Comparison of ENCODE assay signal across 13 cellular contexts in the genomic region with DNA sequence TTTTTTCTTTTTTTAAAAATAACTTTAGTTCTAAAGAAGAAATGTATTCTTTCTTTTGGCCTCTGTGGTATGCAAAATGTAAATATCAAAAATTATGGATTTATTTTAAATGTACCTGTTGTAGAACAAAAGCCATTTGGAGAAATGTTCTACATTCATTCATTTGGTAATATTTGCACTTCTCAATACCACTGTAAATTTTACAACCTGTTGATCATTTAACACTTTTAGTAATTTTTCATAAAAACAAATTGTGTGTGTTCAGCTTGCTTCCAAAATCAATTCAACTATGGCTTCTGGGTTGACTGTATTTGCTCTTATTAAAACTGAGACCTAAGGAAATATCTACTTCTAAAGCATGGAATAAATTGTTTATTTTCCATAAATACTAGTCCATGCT. TPM values are rescaled to one million over a fixed set of nuclear protein-coding genes. Genes with fewer than 3 reads are reported as not detected.
DNase-seq lines count a peak whose midpoint lies in the region; ATAC-seq, FAIRE-seq and TF ChIP-seq lines count a peak whose summit lies in the region.
"Had no signal": no experiment of that assay in that cellular context is flagged by ENCODE, and none has a peak within 500 bp of the region (broad histone marks: within the 10 kb centered on the region; RNA-seq: fewer than 3 reads in every experiment).

No MANE protein-coding gene starts in this region.

- no peaks in the 10 kb centered on the region; a peak in 1 of 5 replicates for H3K27me3 ChIP-seq in HepG2 (ENCODE audit: control insufficient read depth in 1 of 2, insufficient read depth in 2 of 2, low read length in 2 of 2)
- H3K27me3 ChIP-seq in right lobe of liver = peaks cover 20 to 95% of the 10 kb centered on the region in 2 donors
- H3K27me3 ChIP-seq in OCI-LY3 (ENCODE audit: low read depth, low read length) = no peaks in the 10 kb centered on the region
- peaks cover 50 to 100% (median 96%) of the 10 kb centered on the region in 3 donors for H3K27me3 ChIP-seq in stomach

- H3K9me3 ChIP-seq in HepG2 (ENCODE audit: low read length) (no peaks in the 10 kb centered on the region), right lobe of liver (no peaks in the 10 kb centered on the region), OCI-LY3 (ENCODE audit: insufficient read depth, low read length) (no peaks in the 10 kb centered on the region), stomach (peaks cover 0 to 14% (median 4%) of the 10 kb centered on the region in 4 donors)
- H3K9me3 ChIP-seq: tibial artery had no signal

- H3K4me1 ChIP-seq in HepG2 (ENCODE audit: insufficient read depth, low read length) (peaks cover 24% of the 10 kb centered on the region), right lobe of liver (peaks cover 0 to 40% (median 13%) of the 10 kb centered on the region in 4 donors), OCI-LY3 (ENCODE audit: low read length) (peaks cover 16% of the 10 kb centered on the region; the same call in 1 of the 2 replicates), stomach (peaks cover 46 to 59% (median 53%) of the 10 kb centered on the region in 4 donors)

- TF ChIP-seq POLR2A in HepG2 (IDR thresholded peaks at IDR 0.05; ENCODE audit: insufficient read depth in 1 of 2, low read depth in 2 of 2, low read length in 2 of 2) (no peak), right lobe of liver (IDR thresholded peaks at IDR 0.05) (no peak), stomach (IDR thresholded peaks at IDR 0.05) (no peak)

- BruUV-seq in HepG2 (replicated peaks; lab: Mats Ljungman, UMichigan) = no TSS peak

- in situ Hi-C loops in HepG2 (cut with HindIII; ENCODE audit: extremely low pct_ligation_motif_present, low pct_unique_long_range_greater_than_20kb) = no loop called here

- no peak for FAIRE-seq in HepG2 (lab: Jason Lieb, UNC)

- H3K4me2 ChIP-seq in HepG2 (ENCODE audit: low read depth, low read length) = peak overlapping the region; percentile 94
- peak overlapping the region; percentile 95 for H3K4me2 ChIP-seq in OCI-LY3 (ENCODE audit: low read length)

- POLR2A ChIA-PET in HepG2 (lab: Yijun Ruan, JAX) = interaction anchor here (0.6 to 1.8 kb wide), 8 partner anchors 10 to 178 kb away, joined by 3 to 19 read pairs (median 4); no protein-coding TSS in a partner anchor

- intact Hi-C loops in HepG2 (cut with micrococcal nuclease; ENCODE audit: unreplicated experiment) (loop anchor here (5.0 to 10.0 kb wide), 2 partner anchors 288 to 460 kb away; partner anchors contain the start of genes HYCC1 and NUP42), right lobe of liver (cut with DNase I) (no loop called here), stomach (cut with DNase I; ENCODE audit: low total_unique reads) (no loop called here)

- ATAC-seq in HepG2 (no peak), right lobe of liver (no peak), HG02571 (IDR thresholded peaks at IDR 0.05; ENCODE audit: unreplicated experiment) (no peak)

- H3K36me3 ChIP-seq in HepG2 (replicated peaks in 1 of 2; ENCODE audit: control insufficient read depth in 1 of 2, insufficient read depth in 2 of 2, low read length in 2 of 2) (no peaks in the 10 kb centered on the region), right lobe of liver (no peaks in the 10 kb centered on the region), OCI-LY3 (replicated peaks; ENCODE audit: low read depth, low read length) (peaks cover under 1% of the 10 kb centered on the region), stomach (no peaks in the 10 kb centered on the region)
- H3K36me3 ChIP-seq: tibial artery had no signal

- CTCF ChIA-PET in HepG2 (lab: Yijun Ruan, JAX; ENCODE audit: low intra/inter-chr PET ratio, low total read pairs) = no interaction called here

- peak overlapping the region; percentile 90 for H3K9ac ChIP-seq in HepG2 (ENCODE audit: insufficient read depth, low read depth, low read length)
- H3K9ac ChIP-seq in OCI-LY3 (ENCODE audit: low read length) = peak overlapping the region; percentile 99

- peak overlapping the region; percentile 96 for H3K27ac ChIP-seq in HepG2 (ENCODE audit: extremely low read length, insufficient read depth, low read length)
- no peak overlapping the region for H3K27ac ChIP-seq in right lobe of liver
- H3K27ac ChIP-seq in OCI-LY3 (ENCODE audit: low read length) = peak overlapping the region; percentile 96
- no peak overlapping the region for H3K27ac ChIP-seq in stomach
- H3K27ac ChIP-seq: tibial artery had no signal

- no peaks in the 10 kb centered on the region for H4K20me1 ChIP-seq in HepG2 (ENCODE audit: insufficient read depth, low read length)
- peaks cover 2% of the 10 kb centered on the region for H4K20me1 ChIP-seq in OCI-LY3 (ENCODE audit: insufficient read depth, low read length)

- H3K79me2 ChIP-seq in HepG2 (ENCODE audit: insufficient read depth, low read length) = peaks cover 74% of the 10 kb centered on the region
- peaks cover 70% of the 10 kb centered on the region for H3K79me2 ChIP-seq in OCI-LY3 (ENCODE audit: low read length)

- H3K4me3 ChIP-seq in HepG2 (replicated peaks in 1 of 3; ENCODE audit: insufficient read depth in 1 of 3, low read depth in 2 of 3, low read length in 3 of 3) (peak overlapping the region; percentile 86 to 93 (median 91); a peak in 5 of 6 replicates), right lobe of liver (no peak overlapping the region), OCI-LY3 (ENCODE audit: low read length) (peak overlapping the region; percentile 93), fibroblast of pulmonary artery (replicated peaks; ENCODE audit: low read depth, low read length) (peak overlapping the region; percentile 72), stomach (no peak overlapping the region)
- H3K4me3 ChIP-seq: tibial artery had no signal

- TF ChIP-seq RAD21 in HepG2 (CRISPR knock-in tag; IDR thresholded peaks at IDR 0.05) = no peak

- no peak for DNase-seq in HepG2 (ENCODE audit: low spot score)
- no peak for DNase-seq in right lobe of liver
- DNase-seq in fibroblast of pulmonary artery (ENCODE audit: low read depth) = no peak
- DNase-seq in SIG-M5 treated with dmso at 0.1 percent for 504 hours (lab: John Stamatoyannopoulos, UW; ENCODE audit: unreplicated experiment) = no peak
- no peak for DNase-seq in stomach
- no peak for DNase-seq in cortex of kidney (lab: John Stamatoyannopoulos, UW)
- DNase-seq: activated CD4-positive, alpha-beta T cell treated with anti-CD3 and anti-CD28 coated beads, Interleukin-2, amount 10 ng/mL, durations not matched to agents 7 days and 5 days; anterior cingulate cortex; NCI-H2081 treated with DMSO at 0.1 percent for 48 hours; posterior cingulate gyrus; tibial artery had no signal

- no peak for TF ChIP-seq EP300 in HepG2 (IDR thresholded peaks at IDR 0.05; ENCODE audit: low read depth in 2 of 2, low read length in 2 of 2)
- no peak for TF ChIP-seq EP300 in HepG2 (CRISPR knock-in tag; IDR thresholded peaks at IDR 0.05; ENCODE audit: borderline replicate concordance)
- no peak for TF ChIP-seq EP300 in stomach (IDR thresholded peaks at IDR 0.05)

- H2AFZ ChIP-seq in HepG2 (ENCODE audit: low read length) (no peak overlapping the region), OCI-LY3 (ENCODE audit: low read depth, low read length) (no peak overlapping the region)

- TF ChIP-seq CTCF in HepG2 (CRISPR knock-in tag; IDR thresholded peaks at IDR 0.05) = no peak
- TF ChIP-seq CTCF in right lobe of liver (IDR thresholded peaks at IDR 0.05) = no peak
- no peak for TF ChIP-seq CTCF in OCI-LY3 (IDR thresholded peaks at IDR 0.05; ENCODE audit: low read depth, low read length)
- TF ChIP-seq CTCF in fibroblast of pulmonary artery (IDR thresholded peaks at IDR 0.05; ENCODE audit: low read length, missing control alignments) = no peak
- no peak for TF ChIP-seq CTCF in stomach (IDR thresholded peaks at IDR 0.05)

RNA-seq across cellular contexts. Expression of gene IGF2BP3, which starts 2.3 kb away (rescaled TPM):
- total RNA-seq in HepG2 (2016; rRNA removed; fragmentation: Illumina TruSeq; extraction: Trizol) (37.7 and 51.2 TPM in 2 replicates), right lobe of liver (under 1 TPM in 5 of 6 experiments, not detected in 1; 0.12 to 0.64 (median 0.19) TPM), stomach (10 to 100 TPM in 1 of 5 donors, 1 to 10 TPM in 1, not detected in 3; 9.1 to 61.9 TPM)
- 71.8 and 87.5 TPM in 2 replicates for total RNA-seq in HepG2 (2016; cell fraction: cytosol; rRNA removed; fragmentation: Illumina TruSeq; extraction: Trizol; ENCODE audit: low read depth)
- total RNA-seq in HepG2 (2016; cell fraction: insoluble cytoplasmic fraction; rRNA removed; fragmentation: Illumina TruSeq; extraction: Trizol) = 37.5 and 48.2 TPM in 2 replicates
- total RNA-seq in HepG2 (2016; cell fraction: membrane; rRNA removed; fragmentation: Illumina TruSeq; extraction: Trizol) = 36.5 and 37.4 TPM in 2 replicates
- total RNA-seq in HepG2 (2016; cell fraction: nucleus; rRNA removed; fragmentation: Illumina TruSeq; extraction: Trizol) = 54.6 and 65.1 TPM in 2 replicates
- polyA plus RNA-seq in HepG2 (2011; rRNA removed) (33.5 and 39.5 TPM in 2 replicates), stomach (1 to 10 TPM in 1 of 3 donors, under 1 TPM in 1, not detected in 1; 0.43 to 1.2 TPM)
- 28.4 and 31.3 TPM in 2 replicates for polyA plus RNA-seq in HepG2 (2011; cell fraction: cytosol; rRNA removed)
- polyA plus RNA-seq in HepG2 (2011; cell fraction: nucleus; rRNA removed) = 39.8 and 40.6 TPM in 2 replicates
- 30.9 and 39.1 TPM in 2 replicates for polyA plus RNA-seq in HepG2 (2012)
- polyA plus RNA-seq in HepG2 (2016; cell fraction: cytosol; fragmentation: Illumina TruSeq; extraction: Trizol; ENCODE audit: low read depth) = 4.7 and 5.5 TPM in 2 replicates
- polyA plus RNA-seq in HepG2 (2016; cell fraction: insoluble cytoplasmic fraction; fragmentation: Illumina TruSeq; extraction: Trizol; ENCODE audit: low read depth) = 55.0 and 58.1 TPM in 2 replicates
- 15.7 and 16.9 TPM in 2 replicates for polyA plus RNA-seq in HepG2 (2016; cell fraction: membrane; fragmentation: Illumina TruSeq; extraction: Trizol; ENCODE audit: low read depth)
- polyA plus RNA-seq in HepG2 (2016; cell fraction: nucleus; fragmentation: Illumina TruSeq; extraction: Trizol; ENCODE audit: insufficient read depth, low read depth) = 65.0 and 67.9 TPM in 2 replicates
- 53.1 and 80.7 TPM in 2 replicates for polyA minus RNA-seq in HepG2 (2011; rRNA and poly(A)+ RNA removed; ENCODE audit: low replicate concordance)
- 52.8 and 73.7 TPM in 2 replicates for polyA minus RNA-seq in HepG2 (2011; cell fraction: cytosol; rRNA and poly(A)+ RNA removed)
- polyA minus RNA-seq in HepG2 (2011; cell fraction: nucleus; rRNA and poly(A)+ RNA removed) = 108 and 117 TPM in 2 replicates

RNA-seq across cellular contexts. Expression of gene TRA2A, which starts 59.2 kb away (rescaled TPM):
- total RNA-seq in HepG2 (2016; rRNA removed; fragmentation: Illumina TruSeq; extraction: Trizol) = 39.1 and 52.7 TPM in 2 replicates
- 9.7 and 11.8 TPM in 2 replicates for total RNA-seq in HepG2 (2016; cell fraction: cytosol; rRNA removed; fragmentation: Illumina TruSeq; extraction: Trizol; ENCODE audit: low read depth)
- total RNA-seq in HepG2 (2016; cell fraction: insoluble cytoplasmic fraction; rRNA removed; fragmentation: Illumina TruSeq; extraction: Trizol) = 42.4 and 53.4 TPM in 2 replicates
- total RNA-seq in HepG2 (2016; cell fraction: membrane; rRNA removed; fragmentation: Illumina TruSeq; extraction: Trizol) = 18.1 and 19.9 TPM in 2 replicates
- total RNA-seq in HepG2 (2016; cell fraction: nucleus; rRNA removed; fragmentation: Illumina TruSeq; extraction: Trizol) = 58.6 and 59.9 TPM in 2 replicates
- polyA plus RNA-seq in HepG2 (2011; rRNA removed) = 38.5 and 41.6 TPM in 2 replicates
- 17.7 and 19.0 TPM in 2 replicates for polyA plus RNA-seq in HepG2 (2011; cell fraction: cytosol; rRNA removed)
- 52.2 and 74.4 TPM in 2 replicates for polyA plus RNA-seq in HepG2 (2011; cell fraction: nucleus; rRNA removed)
- polyA plus RNA-seq in HepG2 (2012) = 22.3 and 41.5 TPM in 2 replicates
- 11.2 and 11.6 TPM in 2 replicates for polyA plus RNA-seq in HepG2 (2016; cell fraction: cytosol; fragmentation: Illumina TruSeq; extraction: Trizol; ENCODE audit: low read depth)
- polyA plus RNA-seq in HepG2 (2016; cell fraction: insoluble cytoplasmic fraction; fragmentation: Illumina TruSeq; extraction: Trizol; ENCODE audit: low read depth) = 117 and 127 TPM in 2 replicates
- 23.2 and 23.3 TPM in 2 replicates for polyA plus RNA-seq in HepG2 (2016; cell fraction: membrane; fragmentation: Illumina TruSeq; extraction: Trizol; ENCODE audit: low read depth)
- 182 and 185 TPM in 2 replicates for polyA plus RNA-seq in HepG2 (2016; cell fraction: nucleus; fragmentation: Illumina TruSeq; extraction: Trizol; ENCODE audit: insufficient read depth, low read depth)
- polyA minus RNA-seq in HepG2 (2011; rRNA and poly(A)+ RNA removed; ENCODE audit: low replicate concordance) = 28.3 and 56.1 TPM in 2 replicates
- polyA minus RNA-seq in HepG2 (2011; cell fraction: cytosol; rRNA and poly(A)+ RNA removed) = 14.5 and 23.9 TPM in 2 replicates
- polyA minus RNA-seq in HepG2 (2011; cell fraction: nucleus; rRNA and poly(A)+ RNA removed) = 117 and 142 TPM in 2 replicates
- 10 to 100 TPM; 11.1 to 34.9 (median 24.7) TPM for total RNA-seq in right lobe of liver
- 10 to 100 TPM; 24.5 to 87.2 (median 43.4) TPM for total RNA-seq in stomach
- polyA plus RNA-seq in stomach = 10 to 100 TPM; 36.8 to 53.4 (median 36.9) TPM

Comparison
In these comparisons a context has a peak if more than half of its experiments do, and no peak if none do; other contexts are left out.
1. H3K27ac ChIP-seq: peak in HepG2 (single experiment) and OCI-LY3 (single experiment); none in right lobe of liver (0 of 3) and stomach (0 of 5).
2. H3K4me3 ChIP-seq: peak in HepG2 (3 of 3), OCI-LY3 (single experiment) and fibroblast of pulmonary artery (single experiment); none in right lobe of liver (0 of 3) and stomach (0 of 4).